In genomic region chr1:9655836-9656235, GRCh38 we compare ENCODE assay signal across 1 cellular context.
A peak's percentile ranks its signal among the peaks of the same experiment; 100 is the strongest.
TF ChIP-seq lines count a peak whose summit lies in the region.

No MANE protein-coding gene starts in this region.

TF ChIP-seq in GM12878, 131 proteins besides CTCF, POLR2A, EP300 and RAD21 (continued from another document):
- TF ChIP-seq PBX3 (IDR thresholded peaks at IDR 0.05; ENCODE audit: insufficient replicate concordance, low read depth, low read length) (no peak), ATF7 (IDR thresholded peaks at IDR 0.05; ENCODE audit: low read depth) (no peak), USF1 (IDR thresholded peaks at IDR 0.05; ENCODE audit: borderline replicate concordance, extremely low read length, insufficient read depth, low read depth, low read length) (no peak), CBX3 (IDR thresholded peaks at IDR 0.05; ENCODE audit: borderline replicate concordance, low read depth) (no peak), GATAD2B (conservative IDR thresholded peaks at IDR 0.05; ENCODE audit: low read depth) (no peak), MYC (IDR thresholded peaks at IDR 0.05; ENCODE audit: insufficient read depth, insufficient read length, insufficient replicate concordance, low read length, severe bottlenecking) (no peak), IKZF1 (conservative IDR thresholded peaks at IDR 0.05) (0 out of 2 replicates have a peak, but pooled peaks have one; percentile 64), RELA (IDR thresholded peaks at IDR 0.05; ENCODE audit: borderline replicate concordance, partially characterized antibody) (no peak), HDGF (IDR thresholded peaks at IDR 0.05) (peak; percentile 69; the same call in 1 of the 2 replicates)
